Comparison of ENCODE assay signal across 9 cellular contexts in the genomic region with DNA sequence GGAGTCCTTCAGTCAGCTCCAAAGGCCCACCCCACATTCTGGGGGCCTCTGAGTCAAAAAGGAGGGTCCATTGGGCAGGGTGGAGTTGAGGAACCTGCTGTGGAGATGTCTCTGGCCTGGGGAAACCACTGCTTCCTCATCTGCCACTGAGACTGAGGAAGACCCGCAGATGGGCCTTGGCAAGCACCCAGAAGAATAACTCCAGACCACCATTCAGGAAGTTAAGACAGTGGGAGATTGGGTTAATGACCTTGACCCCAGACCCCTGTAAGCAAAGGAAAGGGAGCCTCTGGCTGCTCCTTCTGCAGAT. TPM values are rescaled to one million over a fixed set of nuclear protein-coding genes. Genes with fewer than 3 reads are reported as not detected.
DNase-seq lines count a peak whose midpoint lies in the region; ATAC-seq and TF ChIP-seq lines count a peak whose summit lies in the region.
"Had no signal": no experiment of that assay in that cellular context is flagged by ENCODE, and none has a peak within 500 bp of the region (broad histone marks: within the 10 kb centered on the region; RNA-seq: fewer than 3 reads in every experiment).

No MANE protein-coding gene starts in this region.

- H2AFZ ChIP-seq in hepatocyte = peak overlapping the region; percentile 64

- H3K36me3 Mint-ChIP-seq in natural killer cell treated with Interleukin-12 subunit alpha and Interleukin-12 subunit beta and Interleukin-15 and Interleukin-18, amount 100 ng/mL, for 72 hours = no peaks in the 10 kb centered on the region
- no peaks in the 10 kb centered on the region for H3K36me3 Mint-ChIP-seq in natural killer cell
- H3K36me3 Mint-ChIP-seq: type B pancreatic cell had no signal

- DNase-seq in natural killer cell treated with Interleukin-12 subunit alpha and Interleukin-12 subunit beta and Interleukin-15 and Interleukin-18, amount 100 ng/mL, for 72 hours (ENCODE audit: low spot score) = no peak
- DNase-seq in natural killer cell = no peak
- peak in 1 of 3 donors; percentile 16 for DNase-seq in Peyer's patch
- DNase-seq in hepatocyte (ENCODE audit: low spot score) = no peak
- DNase-seq in HuH-7.5 (ENCODE audit: low spot score) = no peak
- no peak for DNase-seq in stimulated activated CD8-positive, alpha-beta memory T cell treated with anti-CD3 and anti-CD28 coated beads, Interleukin-4, amount 100 ng/mL, for 48 hours
- DNase-seq in DMS 273 (lab: John Stamatoyannopoulos, UW; ENCODE audit: unreplicated experiment) = no peak

- H3K27me3 ChIP-seq in Peyer's patch (no peaks in the 10 kb centered on the region), hepatocyte (no peaks in the 10 kb centered on the region)

- no peaks in the 10 kb centered on the region for H3K79me2 ChIP-seq in hepatocyte

- H3K4me3 ChIP-seq in Peyer's patch (peak overlapping the region in 3 of 4 donors; percentile 42 to 55 (median 47)), hepatocyte (no peak overlapping the region)

- H4K20me1 ChIP-seq in hepatocyte (ENCODE audit: insufficient read depth, poor library complexity, severe bottlenecking) = no peaks in the 10 kb centered on the region

- ATAC-seq in natural killer cell treated with Interleukin-12 subunit alpha and Interleukin-12 subunit beta and Interleukin-15 and Interleukin-18, amount 100 ng/mL, for 72 hours = no peak
- no peak for ATAC-seq in natural killer cell
- ATAC-seq in HG02610 (IDR thresholded peaks at IDR 0.05; ENCODE audit: unreplicated experiment) = no peak

- H3K27me3 Mint-ChIP-seq in natural killer cell treated with Interleukin-12 subunit alpha and Interleukin-12 subunit beta and Interleukin-15 and Interleukin-18, amount 100 ng/mL, for 72 hours = peaks cover 0 to 17% of the 10 kb centered on the region in 2 donors
- peaks cover 8 to 30% of the 10 kb centered on the region in 2 donors for H3K27me3 Mint-ChIP-seq in natural killer cell (ENCODE audit: low read depth in 2 of 2)

- H3K9me2 ChIP-seq in hepatocyte (replicated peaks; ENCODE audit: insufficient read depth) = no peaks in the 10 kb centered on the region

- H3K36me3 ChIP-seq in Peyer's patch (no peaks in the 10 kb centered on the region), hepatocyte (replicated peaks; ENCODE audit: insufficient read depth, low read depth) (no peaks in the 10 kb centered on the region)

- peaks cover 14 to 26% of the 10 kb centered on the region in 2 donors for H3K4me1 Mint-ChIP-seq in natural killer cell treated with Interleukin-12 subunit alpha and Interleukin-12 subunit beta and Interleukin-15 and Interleukin-18, amount 100 ng/mL, for 72 hours (ENCODE audit: low read depth in 2 of 2)
- H3K4me1 Mint-ChIP-seq in natural killer cell = peaks cover 5 to 9% of the 10 kb centered on the region in 2 donors

- WGBS in hepatocyte (ENCODE audit: low lambda C conversion rate, missing lambda C conversion rate) = 84% methylated on average over 1 of the region's 1 CpG

- peak overlapping the region; percentile 83 for H3K4me2 ChIP-seq in hepatocyte

- H3K9me3 ChIP-seq in Peyer's patch = no peaks in the 10 kb centered on the region
- H3K9me3 ChIP-seq in hepatocyte (ENCODE audit: low read depth) = no peaks in the 10 kb centered on the region

- intact Hi-C loops in natural killer cell (cut with micrococcal nuclease) = no loop called here

- no peak for TF ChIP-seq POLR2A in Peyer's patch (IDR thresholded peaks at IDR 0.05)

- H3K9me3 Mint-ChIP-seq in natural killer cell treated with Interleukin-12 subunit alpha and Interleukin-12 subunit beta and Interleukin-15 and Interleukin-18, amount 100 ng/mL, for 72 hours = no peaks in the 10 kb centered on the region
- H3K9me3 Mint-ChIP-seq in natural killer cell = no peaks in the 10 kb centered on the region
- H3K9me3 Mint-ChIP-seq: type B pancreatic cell had no signal

- H3K4me3 Mint-ChIP-seq in natural killer cell treated with Interleukin-12 subunit alpha and Interleukin-12 subunit beta and Interleukin-15 and Interleukin-18, amount 100 ng/mL, for 72 hours = peak overlapping the region; percentile 80
- no peak overlapping the region for H3K4me3 Mint-ChIP-seq in natural killer cell

- H3K4me1 ChIP-seq in Peyer's patch = no peaks in the 10 kb centered on the region
- H3K4me1 ChIP-seq in hepatocyte (ENCODE audit: insufficient read depth) = peaks cover 6% of the 10 kb centered on the region

- H3K27ac ChIP-seq in Peyer's patch = peak overlapping the region in 1 of 4 donors; percentile 86
- H3K27ac ChIP-seq in hepatocyte = no peak overlapping the region

- H3K27ac Mint-ChIP-seq in natural killer cell treated with Interleukin-12 subunit alpha and Interleukin-12 subunit beta and Interleukin-15 and Interleukin-18, amount 100 ng/mL, for 72 hours = no peak overlapping the region
- no peak overlapping the region for H3K27ac Mint-ChIP-seq in natural killer cell
- H3K27ac Mint-ChIP-seq: type B pancreatic cell had no signal

- TF ChIP-seq CTCF in natural killer cell (IDR thresholded peaks at IDR 0.05) = no peak
- no peak for TF ChIP-seq CTCF in Peyer's patch (IDR thresholded peaks at IDR 0.05)
- TF ChIP-seq CTCF in hepatocyte (IDR thresholded peaks at IDR 0.05; ENCODE audit: poor library complexity) = no peak

RNA-seq across cellular contexts. Expression of a gene that starts 8.1 kb away (rescaled TPM):
- total RNA-seq in natural killer cell treated with Interleukin-12 subunit alpha and Interleukin-12 subunit beta and Interleukin-15 and Interleukin-18, amount 100 ng/mL, for 72 hours = 100 to 1,000 TPM; 108 to 129 TPM
- total RNA-seq in natural killer cell (10 to 100 TPM; 49.2 to 56.4 (median 54.3) TPM), Peyer's patch (10 to 100 TPM; 34.7 to 63.5 (median 44.4) TPM), hepatocyte (66.1 and 70.8 TPM in 2 replicates)
- 95.9 and 98.0 TPM in 2 replicates for polyA plus RNA-seq in hepatocyte

RNA-seq across cellular contexts. Expression of a gene that starts 19.6 kb away (rescaled TPM):
- total RNA-seq in natural killer cell treated with Interleukin-12 subunit alpha and Interleukin-12 subunit beta and Interleukin-15 and Interleukin-18, amount 100 ng/mL, for 72 hours = 1 to 10 TPM; 1.1 to 1.5 TPM
- total RNA-seq in natural killer cell (1 to 10 TPM in 2 of 3 donors, under 1 TPM in 1; 0.85 to 2.1 (median 1.1) TPM), Peyer's patch (1 to 10 TPM in 1 of 4 donors, not detected in 3; 1.0 TPM), hepatocyte (0.24 and 1.1 TPM in 2 replicates)
- 0.86 and 1.2 TPM in 2 replicates for polyA plus RNA-seq in hepatocyte

RNA-seq across cellular contexts. Expression of a gene that starts 19.8 kb away (rescaled TPM):
- total RNA-seq in natural killer cell treated with Interleukin-12 subunit alpha and Interleukin-12 subunit beta and Interleukin-15 and Interleukin-18, amount 100 ng/mL, for 72 hours = 100 to 1,000 TPM; 146 to 147 TPM
- total RNA-seq in natural killer cell (10 to 100 TPM; 54.2 to 96.3 (median 60.4) TPM), Peyer's patch (100 to 1,000 TPM in 1 of 4 donors, 10 to 100 TPM in 3; 35.5 to 119 (median 39.7) TPM), hepatocyte (14.0 and 15.3 TPM in 2 replicates)
- 17.3 and 24.7 TPM in 2 replicates for polyA plus RNA-seq in hepatocyte
